Comparison of ENCODE assay signal across 9 cellular contexts in the genomic region with DNA sequence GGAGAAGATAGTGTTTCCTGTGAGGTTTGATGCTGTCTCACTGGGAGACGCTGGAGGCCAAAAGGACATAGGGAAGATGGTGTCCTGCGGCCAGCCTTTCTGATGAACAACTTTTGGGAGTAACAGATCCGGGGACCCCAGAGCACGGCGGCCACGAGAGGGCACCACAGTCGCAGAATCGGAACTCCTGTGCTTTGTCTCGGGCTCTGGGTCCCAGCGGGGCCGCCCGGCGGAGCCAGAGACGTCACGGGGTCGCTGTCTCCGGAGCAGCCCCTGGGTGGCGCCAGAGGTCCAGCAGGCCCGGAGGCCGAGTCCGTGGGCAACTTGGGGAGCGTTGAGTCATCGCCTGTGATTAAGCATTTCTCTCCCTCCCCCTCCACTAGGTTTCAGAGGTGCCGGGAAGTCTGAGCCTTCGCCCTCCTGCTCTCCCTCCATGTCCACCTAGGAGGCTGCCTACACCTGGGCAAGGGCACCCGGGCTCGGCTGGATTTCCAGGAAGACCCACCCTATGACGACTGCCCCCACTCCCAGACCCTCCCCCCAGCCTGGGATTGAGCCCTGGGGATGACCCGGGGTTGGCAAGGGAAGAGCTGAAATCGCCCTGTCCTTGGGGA. TPM values are rescaled to one million over a fixed set of nuclear protein-coding genes. Genes with fewer than 3 reads are reported as not detected.
A peak's percentile ranks its signal among the peaks of the same experiment; 100 is the strongest.
DNase-seq lines count a peak whose midpoint lies in the region; ATAC-seq and TF ChIP-seq lines count a peak whose summit lies in the region.
"Had no signal": no experiment of that assay in that cellular context is flagged by ENCODE, and none has a peak within 500 bp of the region (broad histone marks: within the 10 kb centered on the region; RNA-seq: fewer than 3 reads in every experiment).

No MANE protein-coding gene starts in this region.

- no peaks in the 10 kb centered on the region for H3K27me3 ChIP-seq in BLaER1 treated with 17β-estradiol and CSF1 and Interleukin-3, amounts not matched to agents 10 nM and 100 nM
- H3K27me3 ChIP-seq in left lung, result no peaks in the 10 kb centered on the region

- peak; percentile 99 for TF ChIP-seq CTCF in left lung (IDR thresholded peaks at IDR 0.05)

- intact Hi-C loops in left lung (cut with DNase I), result loop anchor here (10.0 kb wide), 2 partner anchors 155 to 185 kb away; partner anchors contain the start of genes IL27RA (in 1 of the 2) and PALM3 (in 1 of the 2)

- no peaks in the 10 kb centered on the region for H3K9me3 Mint-ChIP-seq in activated CD4-positive, alpha-beta T cell treated with anti-CD3 and anti-CD28 coated beads, Interleukin-2, amount 10 ng/mL, durations not matched to agents 7 days and 5 days

- H3K4me1 ChIP-seq in BLaER1 treated with 17β-estradiol and CSF1 and Interleukin-3, amounts not matched to agents 10 nM and 100 nM, result peaks cover 34 to 55% (median 46%) of the 10 kb centered on the region in 10 experiments
- peaks cover 14 to 44% of the 10 kb centered on the region in 2 donors for H3K4me1 ChIP-seq in left lung

- peak overlapping the region; percentile 56 to 78 (median 70); a peak in 20 of 22 replicates for H3K9ac ChIP-seq in BLaER1 treated with 17β-estradiol and CSF1 and Interleukin-3, amounts not matched to agents 10 nM and 100 nM

- H4K20me1 ChIP-seq in BLaER1 treated with 17β-estradiol and CSF1 and Interleukin-3, amounts not matched to agents 10 nM and 100 nM, result no peaks in the 10 kb centered on the region; a peak in 2 of 22 replicates

- no peaks in the 10 kb centered on the region for H3K36me3 Mint-ChIP-seq in activated CD4-positive, alpha-beta T cell treated with anti-CD3 and anti-CD28 coated beads, Interleukin-2, amount 10 ng/mL, durations not matched to agents 7 days and 5 days (ENCODE audit: low read depth)

- POLR2A ChIA-PET in activated CD4-positive, alpha-beta T cell treated with anti-CD3 and anti-CD28 coated beads, Interleukin-2, amount 10 ng/mL, durations not matched to agents 7 days and 5 days (lab: Charles Lee), result interaction anchor here (0.6 kb wide), 1 partner anchor 274 kb away, joined by 3 read pairs; no protein-coding TSS in a partner anchor

- ATAC-seq in GM19324 (IDR thresholded peaks at IDR 0.05; ENCODE audit: low FRiP score, unreplicated experiment), result peak; percentile 76
- peak; percentile 71 for ATAC-seq in HG03469 (IDR thresholded peaks at IDR 0.05; ENCODE audit: unreplicated experiment)
- ATAC-seq in left lung, result peak; percentile 99

- peak overlapping the region; percentile 76 for H3K27ac Mint-ChIP-seq in activated CD4-positive, alpha-beta T cell treated with anti-CD3 and anti-CD28 coated beads, Interleukin-2, amount 10 ng/mL, durations not matched to agents 7 days and 5 days

- H3K4me3 ChIP-seq in BLaER1 treated with 17β-estradiol and CSF1 and Interleukin-3, amounts not matched to agents 10 nM and 100 nM, result peak overlapping the region in 8 of 10 experiments; percentile 17 to 55 (median 36); a peak in 11 of 20 replicates
- H3K4me3 ChIP-seq in left lung, result peak overlapping the region in 1 of 2 donors; percentile 22

- CTCF ChIA-PET in activated CD4-positive, alpha-beta T cell treated with anti-CD3 and anti-CD28 coated beads, Interleukin-2, amount 10 ng/mL, durations not matched to agents 7 days and 5 days (lab: Charles Lee), result interaction anchor here (0.6 to 8.2 kb wide), 34 partner anchors 9 to 607 kb away, joined by 3 to 67 read pairs (median 4); partner anchors contain the start of genes ASF1B, C19orf67, IL27RA and MISP3

- H3K4me3 Mint-ChIP-seq in activated CD4-positive, alpha-beta T cell treated with anti-CD3 and anti-CD28 coated beads, Interleukin-2, amount 10 ng/mL, durations not matched to agents 7 days and 5 days, result peak overlapping the region; percentile 30

- H3K36me3 ChIP-seq in BLaER1 treated with 17β-estradiol and CSF1 and Interleukin-3, amounts not matched to agents 10 nM and 100 nM, result no peaks in the 10 kb centered on the region
- H3K36me3 ChIP-seq in left lung, result no peaks in the 10 kb centered on the region

- H3K27me3 Mint-ChIP-seq in activated CD4-positive, alpha-beta T cell treated with anti-CD3 and anti-CD28 coated beads, Interleukin-2, amount 10 ng/mL, durations not matched to agents 7 days and 5 days, result no peaks in the 10 kb centered on the region

- peak overlapping the region; percentile 81 to 97 (median 89) for H3K4me2 ChIP-seq in BLaER1 treated with 17β-estradiol and CSF1 and Interleukin-3, amounts not matched to agents 10 nM and 100 nM

- no peaks in the 10 kb centered on the region for H3K9me3 ChIP-seq in BLaER1 treated with 17β-estradiol and CSF1 and Interleukin-3, amounts not matched to agents 10 nM and 100 nM (replicated peaks in 1 of 11)
- H3K9me3 ChIP-seq in left lung, result no peaks in the 10 kb centered on the region

- peaks cover 44% of the 10 kb centered on the region for H3K4me1 Mint-ChIP-seq in activated CD4-positive, alpha-beta T cell treated with anti-CD3 and anti-CD28 coated beads, Interleukin-2, amount 10 ng/mL, durations not matched to agents 7 days and 5 days

- H3K27ac ChIP-seq in BLaER1 treated with 17β-estradiol and CSF1 and Interleukin-3, amounts not matched to agents 10 nM and 100 nM, result peak overlapping the region; percentile 51 to 86 (median 78)
- peak overlapping the region; percentile 13 to 83 for H3K27ac ChIP-seq in left lung

- DNase-seq in NCI-H526 treated with DMSO at 0.1 percent for 48 hours (lab: John Stamatoyannopoulos, UW), result peak; percentile 56
- DNase-seq in activated CD4-positive, alpha-beta T cell treated with anti-CD3 and anti-CD28 coated beads, Interleukin-2, amount 10 ng/mL, durations not matched to agents 7 days and 5 days, result peak; percentile 97
- peak; percentile 30 for DNase-seq in cortex of kidney (lab: John Stamatoyannopoulos, UW)
- peak; percentile 98 to 100 for DNase-seq in left lung
- DNase-seq in stimulated activated CD4-positive, alpha-beta T cell treated with anti-CD3 and anti-CD28 coated beads, Interleukin-2, amount 100 ng/mL, for 48 hours, result peak; percentile 99

RNA-seq across cellular contexts. Expression of gene NANOS3, which starts 3.2 kb away (rescaled TPM):
- total RNA-seq in activated CD4-positive, alpha-beta T cell treated with anti-CD3 and anti-CD28 coated beads, Interleukin-2, amount 10 ng/mL, durations not matched to agents 7 days and 5 days, result under 1 TPM in 1 of 2 experiments, not detected in 1; 0.48 TPM
- total RNA-seq in left lung, result 1 to 10 TPM in 1 of 2 donors, under 1 TPM in 1; 0.89 to 1.8 TPM
- total RNA-seq: subcutaneous adipose tissue had no signal

RNA-seq across cellular contexts. Expression of gene BRME1, which starts 25.8 kb away (rescaled TPM):
- 1 to 10 TPM; 6.3 to 8.0 TPM for total RNA-seq in activated CD4-positive, alpha-beta T cell treated with anti-CD3 and anti-CD28 coated beads, Interleukin-2, amount 10 ng/mL, durations not matched to agents 7 days and 5 days
- total RNA-seq in left lung, result 1 to 10 TPM; 3.7 to 4.2 TPM

RNA-seq across cellular contexts. Expression of gene CC2D1A, which starts 25.8 kb away (rescaled TPM):
- 10 to 100 TPM; 36.5 to 39.3 TPM for total RNA-seq in activated CD4-positive, alpha-beta T cell treated with anti-CD3 and anti-CD28 coated beads, Interleukin-2, amount 10 ng/mL, durations not matched to agents 7 days and 5 days
- total RNA-seq in left lung, result 10 to 100 TPM; 30.8 to 33.7 TPM

RNA-seq across cellular contexts. Expression of gene PODNL1, which starts 58.1 kb away (rescaled TPM):
- under 1 TPM; 0.17 to 0.58 TPM for total RNA-seq in activated CD4-positive, alpha-beta T cell treated with anti-CD3 and anti-CD28 coated beads, Interleukin-2, amount 10 ng/mL, durations not matched to agents 7 days and 5 days
- total RNA-seq in left lung, result 10 to 100 TPM in 1 of 2 donors, 1 to 10 TPM in 1; 1.3 to 17.9 TPM

Comparison
In these comparisons a context has a peak if more than half of its experiments do, and no peak if none do; other contexts are left out.
1. DNase-seq: peak in every context shown above with its lines; median percentile 99 in left lung; 99 in stimulated activated CD4-positive, alpha-beta T cell treated with anti-CD3 and anti-CD28 coated beads, Interleukin-2, amount 100 ng/mL, for 48 hours; 97 in activated CD4-positive, alpha-beta T cell treated with anti-CD3 and anti-CD28 coated beads, Interleukin-2, amount 10 ng/mL, durations not matched to agents 7 days and 5 days; 56 in NCI-H526 treated with DMSO at 0.1 percent for 48 hours; 30 in cortex of kidney.